17 cellular contexts compared by ENCODE assay signal in the genomic region with DNA sequence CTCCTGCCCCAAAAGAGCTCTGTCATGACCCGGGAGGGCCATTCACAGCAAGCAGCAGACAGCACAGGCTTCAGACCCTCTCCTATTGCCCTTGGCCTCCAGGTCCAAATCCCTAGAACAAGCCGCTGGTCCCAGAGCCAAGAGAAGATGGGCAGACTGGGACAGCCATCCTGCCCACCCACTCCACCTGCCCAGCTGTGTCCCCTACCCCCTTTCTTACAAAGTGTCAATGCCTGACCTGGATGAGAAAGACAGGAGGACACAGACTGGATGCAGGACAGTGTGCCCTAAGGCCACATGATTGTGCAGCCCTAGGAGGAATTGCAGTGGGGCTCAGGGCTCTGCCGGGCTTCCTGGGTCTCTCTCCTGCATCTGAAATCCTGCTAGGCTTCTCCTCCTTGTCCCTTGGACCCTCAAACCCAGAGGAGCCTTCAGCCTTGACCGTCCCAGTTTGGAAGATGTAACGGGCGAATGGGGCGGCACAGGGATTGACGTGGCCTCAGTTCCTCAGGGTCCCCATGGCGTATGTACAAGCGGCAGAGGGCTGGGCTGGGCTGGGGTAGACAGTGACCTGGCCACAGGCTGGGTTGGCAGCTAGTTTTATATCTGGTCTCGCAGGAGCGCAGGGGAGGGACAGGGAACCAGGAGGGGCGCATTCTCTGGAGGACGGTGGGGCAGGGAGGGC. TPM values are rescaled to one million over a fixed set of nuclear protein-coding genes. Genes with fewer than 3 reads are reported as not detected.
DNase-seq lines count a peak whose midpoint lies in the region; ATAC-seq and TF ChIP-seq lines count a peak whose summit lies in the region.
"Had no signal": no experiment of that assay in that cellular context is flagged by ENCODE, and none has a peak within 500 bp of the region (broad histone marks: within the 10 kb centered on the region; RNA-seq: fewer than 3 reads in every experiment).

No MANE protein-coding gene starts in this region.

- H3K27ac ChIP-seq in osteoblast (ENCODE audit: low read depth, low read length) (no peak overlapping the region), vagina (peak overlapping the region; percentile 85)

- H3K4me2 ChIP-seq in osteoblast (ENCODE audit: insufficient read depth, low read length) = no peak overlapping the region

- H3K4me1 ChIP-seq in osteoblast (ENCODE audit: insufficient read depth, low read length) (peaks cover 24% of the 10 kb centered on the region), vagina (peaks cover 37% of the 10 kb centered on the region)

- H3K9me3 ChIP-seq in osteoblast (ENCODE audit: low read depth, low read length) = no peaks in the 10 kb centered on the region
- H3K9me3 ChIP-seq in vagina = no peaks in the 10 kb centered on the region

- no peaks in the 10 kb centered on the region for H4K20me1 ChIP-seq in osteoblast (ENCODE audit: insufficient read depth, low read length)

- H3K4me3 ChIP-seq in osteoblast (ENCODE audit: insufficient read depth, low read length) (no peak overlapping the region), vagina (no peak overlapping the region)
- H3K4me3 ChIP-seq: skin epidermis had no signal

- no peaks in the 10 kb centered on the region for H3K9me3 Mint-ChIP-seq in activated CD8-positive, alpha-beta memory T cell treated with anti-CD3 and anti-CD28 coated beads, Interleukin-2, amount 10 ng/mL, durations not matched to agents 7 days and 5 days (ENCODE audit: low read depth)
- H3K9me3 Mint-ChIP-seq in glutamatergic neuron (ENCODE audit: unreplicated experiment) = peaks cover 3% of the 10 kb centered on the region
- no peaks in the 10 kb centered on the region for H3K9me3 Mint-ChIP-seq in activated T-helper 1 cell treated with anti-CD3 and anti-CD28 coated beads, Interleukin-12 subunit alpha, Interleukin-12 subunit beta, Interleukin-2, Interleukin-4 antibody, amounts not matched to agents 30 ng/mL and 10 ng/mL and 1 ng/mL, durations not matched to agents 14 hours and 24 hours and 36 hours
- H3K9me3 Mint-ChIP-seq: activated T-helper 17 cell treated with anti-CD3 and anti-CD28 coated beads, Interleukin-2, amount 50 U/mL, for 72 hours; CD4-positive, alpha-beta T cell; stimulated activated naive B cell treated with anti-CD40 and anti-IgM and Interleukin-4, amounts not matched to agents 10 μg/mL and 1 μg/mL and 100 μg/mL, for 72 hours had no signal

- peak overlapping the region; percentile 6 for H2AFZ ChIP-seq in osteoblast (ENCODE audit: low read length)

- no peak overlapping the region for H3K27ac Mint-ChIP-seq in activated CD8-positive, alpha-beta memory T cell treated with anti-CD3 and anti-CD28 coated beads, Interleukin-2, amount 10 ng/mL, durations not matched to agents 7 days and 5 days
- peak overlapping the region; percentile 62 for H3K27ac Mint-ChIP-seq in glutamatergic neuron (ENCODE audit: unreplicated experiment)
- H3K27ac Mint-ChIP-seq in activated T-helper 1 cell treated with anti-CD3 and anti-CD28 coated beads, Interleukin-12 subunit alpha, Interleukin-12 subunit beta, Interleukin-2, Interleukin-4 antibody, amounts not matched to agents 30 ng/mL and 10 ng/mL and 1 ng/mL, durations not matched to agents 14 hours and 24 hours and 36 hours = no peak overlapping the region
- H3K27ac Mint-ChIP-seq: activated T-helper 17 cell treated with anti-CD3 and anti-CD28 coated beads, Interleukin-2, amount 50 U/mL, for 72 hours; CD4-positive, alpha-beta T cell; stimulated activated naive B cell treated with anti-CD40 and anti-IgM and Interleukin-4, amounts not matched to agents 10 μg/mL and 1 μg/mL and 100 μg/mL, for 72 hours had no signal

- H3K4me3 Mint-ChIP-seq in activated CD8-positive, alpha-beta memory T cell treated with anti-CD3 and anti-CD28 coated beads, Interleukin-2, amount 10 ng/mL, durations not matched to agents 7 days and 5 days = no peak overlapping the region
- H3K4me3 Mint-ChIP-seq in glutamatergic neuron (ENCODE audit: unreplicated experiment) = peak overlapping the region; percentile 46
- H3K4me3 Mint-ChIP-seq in activated T-helper 1 cell treated with anti-CD3 and anti-CD28 coated beads, Interleukin-12 subunit alpha, Interleukin-12 subunit beta, Interleukin-2, Interleukin-4 antibody, amounts not matched to agents 30 ng/mL and 10 ng/mL and 1 ng/mL, durations not matched to agents 14 hours and 24 hours and 36 hours = no peak overlapping the region
- H3K4me3 Mint-ChIP-seq: activated T-helper 17 cell treated with anti-CD3 and anti-CD28 coated beads, Interleukin-2, amount 50 U/mL, for 72 hours; CD4-positive, alpha-beta T cell; stimulated activated naive B cell treated with anti-CD40 and anti-IgM and Interleukin-4, amounts not matched to agents 10 μg/mL and 1 μg/mL and 100 μg/mL, for 72 hours had no signal

- H3K36me3 Mint-ChIP-seq in activated CD8-positive, alpha-beta memory T cell treated with anti-CD3 and anti-CD28 coated beads, Interleukin-2, amount 10 ng/mL, durations not matched to agents 7 days and 5 days = no peaks in the 10 kb centered on the region
- H3K36me3 Mint-ChIP-seq in glutamatergic neuron (ENCODE audit: unreplicated experiment) = no peaks in the 10 kb centered on the region
- H3K36me3 Mint-ChIP-seq in activated T-helper 1 cell treated with anti-CD3 and anti-CD28 coated beads, Interleukin-12 subunit alpha, Interleukin-12 subunit beta, Interleukin-2, Interleukin-4 antibody, amounts not matched to agents 30 ng/mL and 10 ng/mL and 1 ng/mL, durations not matched to agents 14 hours and 24 hours and 36 hours (ENCODE audit: low read depth) = no peaks in the 10 kb centered on the region
- H3K36me3 Mint-ChIP-seq: stimulated activated naive B cell treated with anti-CD40 and anti-IgM and Interleukin-4, amounts not matched to agents 10 μg/mL and 1 μg/mL and 100 μg/mL, for 72 hours had no signal

- TF ChIP-seq CTCF in glutamatergic neuron (IDR thresholded peaks at IDR 0.05; ENCODE audit: partially characterized antibody, unreplicated experiment) = no peak
- TF ChIP-seq CTCF in osteoblast (IDR thresholded peaks at IDR 0.05; ENCODE audit: extremely low read depth, low read depth, low read length) = no peak
- no peak for TF ChIP-seq CTCF in vagina (IDR thresholded peaks at IDR 0.05)

- ATAC-seq in activated CD8-positive, alpha-beta memory T cell treated with anti-CD3 and anti-CD28 coated beads, Interleukin-2, amount 10 ng/mL, durations not matched to agents 7 days and 5 days = no peak
- ATAC-seq: activated T-helper 17 cell treated with anti-CD3 and anti-CD28 coated beads, Interleukin-2, amount 50 U/mL, for 72 hours; stimulated activated naive B cell treated with anti-CD40 and anti-IgM and Interleukin-4, amounts not matched to agents 10 μg/mL and 1 μg/mL and 100 μg/mL, for 72 hours had no signal

- no peaks in the 10 kb centered on the region for H3K79me2 ChIP-seq in osteoblast (ENCODE audit: insufficient read depth, low read length)

- TF ChIP-seq POLR2A in vagina (IDR thresholded peaks at IDR 0.05) = no peak

- intact Hi-C loops in vagina (cut with DNase I) = loop anchor here (5.0 to 10.0 kb wide), 2 partner anchors 82 to 205 kb away; partner anchors contain the start of gene AQP2
- intact Hi-C loops in activated T-helper 1 cell treated with anti-CD3 and anti-CD28 coated beads, Interleukin-12 subunit alpha, Interleukin-12 subunit beta, Interleukin-2, Interleukin-4 antibody, amounts not matched to agents 30 ng/mL and 10 ng/mL and 1 ng/mL, durations not matched to agents 14 hours and 24 hours and 36 hours (cut with micrococcal nuclease) = no loop called here

- peaks cover 4% of the 10 kb centered on the region for H3K27me3 Mint-ChIP-seq in activated CD8-positive, alpha-beta memory T cell treated with anti-CD3 and anti-CD28 coated beads, Interleukin-2, amount 10 ng/mL, durations not matched to agents 7 days and 5 days
- H3K27me3 Mint-ChIP-seq in glutamatergic neuron (ENCODE audit: unreplicated experiment) = peaks cover 10% of the 10 kb centered on the region
- H3K27me3 Mint-ChIP-seq in activated T-helper 1 cell treated with anti-CD3 and anti-CD28 coated beads, Interleukin-12 subunit alpha, Interleukin-12 subunit beta, Interleukin-2, Interleukin-4 antibody, amounts not matched to agents 30 ng/mL and 10 ng/mL and 1 ng/mL, durations not matched to agents 14 hours and 24 hours and 36 hours (ENCODE audit: insufficient read depth) = peaks cover 6% of the 10 kb centered on the region
- H3K27me3 Mint-ChIP-seq: activated T-helper 17 cell treated with anti-CD3 and anti-CD28 coated beads, Interleukin-2, amount 50 U/mL, for 72 hours; CD4-positive, alpha-beta T cell had no signal

- H3K27me3 ChIP-seq in osteoblast (ENCODE audit: insufficient read depth, low read length) (peaks cover 10% of the 10 kb centered on the region), vagina (no peaks in the 10 kb centered on the region)

- peak; percentile 14 for DNase-seq in activated CD8-positive, alpha-beta memory T cell treated with anti-CD3 and anti-CD28 coated beads, Interleukin-2, amount 10 ng/mL, durations not matched to agents 7 days and 5 days
- no peak for DNase-seq in activated CD8-positive, alpha-beta memory T cell treated with anti-CD3 and anti-CD28 coated beads, Interleukin-2, amount 50 U/mL, for 4 hours
- no peak for DNase-seq in glutamatergic neuron
- DNase-seq in osteoblast (ENCODE audit: insufficient read length, low spot score, missing footprints) = no peak
- DNase-seq in vagina (ENCODE audit: extremely low spot score in 2 of 2) = peak; percentile 88 to 93
- DNase-seq in activated T-helper 1 cell treated with anti-CD3 and anti-CD28 coated beads, Interleukin-12 subunit alpha, Interleukin-12 subunit beta, Interleukin-2, Interleukin-4 antibody, amounts not matched to agents 30 ng/mL and 10 ng/mL and 1 ng/mL, durations not matched to agents 14 hours and 24 hours and 36 hours (ENCODE audit: low spot score) = no peak
- DNase-seq in GF-D8 (lab: John Stamatoyannopoulos, UW) = no peak
- DNase-seq in CD1c-positive myeloid dendritic cell (ENCODE audit: extremely low spot score) = no peak
- DNase-seq: 8988T; activated CD4-positive, alpha-beta T cell treated with anti-CD3 and anti-CD28 coated beads, Interleukin-2, amount 50 U/mL, for 48 hours; CD4-positive, alpha-beta T cell; NCI-H1048; stimulated activated naive B cell treated with anti-CD40 and anti-IgM and Interleukin-4, amounts not matched to agents 10 μg/mL and 1 μg/mL and 100 μg/mL, for 72 hours had no signal

- H3K4me1 Mint-ChIP-seq in activated CD8-positive, alpha-beta memory T cell treated with anti-CD3 and anti-CD28 coated beads, Interleukin-2, amount 10 ng/mL, durations not matched to agents 7 days and 5 days = no peaks in the 10 kb centered on the region
- H3K4me1 Mint-ChIP-seq in glutamatergic neuron (ENCODE audit: low read depth, unreplicated experiment) = peaks cover 26% of the 10 kb centered on the region
- no peaks in the 10 kb centered on the region for H3K4me1 Mint-ChIP-seq in activated T-helper 1 cell treated with anti-CD3 and anti-CD28 coated beads, Interleukin-12 subunit alpha, Interleukin-12 subunit beta, Interleukin-2, Interleukin-4 antibody, amounts not matched to agents 30 ng/mL and 10 ng/mL and 1 ng/mL, durations not matched to agents 14 hours and 24 hours and 36 hours (ENCODE audit: low read depth)
- H3K4me1 Mint-ChIP-seq: activated T-helper 17 cell treated with anti-CD3 and anti-CD28 coated beads, Interleukin-2, amount 50 U/mL, for 72 hours; stimulated activated naive B cell treated with anti-CD40 and anti-IgM and Interleukin-4, amounts not matched to agents 10 μg/mL and 1 μg/mL and 100 μg/mL, for 72 hours had no signal

- H3K36me3 ChIP-seq in osteoblast (ENCODE audit: insufficient read depth, low read length) = no peaks in the 10 kb centered on the region
- H3K36me3 ChIP-seq in vagina = no peaks in the 10 kb centered on the region

- CTCF ChIA-PET in activated CD8-positive, alpha-beta memory T cell treated with anti-CD3 and anti-CD28 coated beads, Interleukin-2, amount 10 ng/mL, durations not matched to agents 7 days and 5 days (lab: Charles Lee) = interaction anchor here (0.9 to 3.9 kb wide), 4 partner anchors 18 to 97 kb away, joined by 3 to 13 read pairs (median 5); no protein-coding TSS in a partner anchor

RNA-seq across cellular contexts. Expression of gene BCDIN3D, which starts 27.1 kb away (rescaled TPM):
- total RNA-seq in activated CD8-positive, alpha-beta memory T cell treated with anti-CD3 and anti-CD28 coated beads, Interleukin-2, amount 10 ng/mL, durations not matched to agents 7 days and 5 days = 1 to 10 TPM; 8.2 to 8.3 TPM
- total RNA-seq in glutamatergic neuron (ENCODE audit: unreplicated experiment) = 5.9 TPM
- 4.7 and 5.4 TPM in 2 replicates for total RNA-seq in osteoblast
- 2.7 TPM for total RNA-seq in vagina
- total RNA-seq in activated T-helper 1 cell treated with anti-CD3 and anti-CD28 coated beads, Interleukin-12 subunit alpha, Interleukin-12 subunit beta, Interleukin-2, Interleukin-4 antibody, amounts not matched to agents 30 ng/mL and 10 ng/mL and 1 ng/mL, durations not matched to agents 14 hours and 24 hours and 36 hours = 3.6 and 4.0 TPM in 2 replicates

RNA-seq across cellular contexts. Expression of gene FAIM2, which starts 33.7 kb away (rescaled TPM):
- total RNA-seq in activated CD8-positive, alpha-beta memory T cell treated with anti-CD3 and anti-CD28 coated beads, Interleukin-2, amount 10 ng/mL, durations not matched to agents 7 days and 5 days = under 1 TPM; 0.05 to 0.06 TPM
- total RNA-seq in glutamatergic neuron (ENCODE audit: unreplicated experiment) (3.5 TPM), osteoblast (0.88 and 1.4 TPM in 2 replicates), vagina (19.4 TPM)
- 0.49 and 0.64 TPM in 2 replicates for total RNA-seq in activated T-helper 1 cell treated with anti-CD3 and anti-CD28 coated beads, Interleukin-12 subunit alpha, Interleukin-12 subunit beta, Interleukin-2, Interleukin-4 antibody, amounts not matched to agents 30 ng/mL and 10 ng/mL and 1 ng/mL, durations not matched to agents 14 hours and 24 hours and 36 hours
- total RNA-seq: CD4-positive, alpha-beta T cell; dermis microvascular lymphatic vessel endothelial cell; SK-MEL-5 had no signal

RNA-seq across cellular contexts. Expression of gene NCKAP5L, which starts 41.7 kb away (rescaled TPM):
- 1 to 10 TPM; 1.1 to 1.4 TPM for total RNA-seq in activated CD8-positive, alpha-beta memory T cell treated with anti-CD3 and anti-CD28 coated beads, Interleukin-2, amount 10 ng/mL, durations not matched to agents 7 days and 5 days
- total RNA-seq in glutamatergic neuron (ENCODE audit: unreplicated experiment) (64.3 TPM), osteoblast (34.8 and 40.5 TPM in 2 replicates), vagina (15.7 TPM)
- total RNA-seq in activated T-helper 1 cell treated with anti-CD3 and anti-CD28 coated beads, Interleukin-12 subunit alpha, Interleukin-12 subunit beta, Interleukin-2, Interleukin-4 antibody, amounts not matched to agents 30 ng/mL and 10 ng/mL and 1 ng/mL, durations not matched to agents 14 hours and 24 hours and 36 hours = 3.8 TPM in 2 replicates

Comparison
In these comparisons a context has a peak if more than half of its experiments do, and no peak if none do; other contexts are left out.
1. DNase-seq: peak in activated CD8-positive, alpha-beta memory T cell treated with anti-CD3 and anti-CD28 coated beads, Interleukin-2, amount 10 ng/mL, durations not matched to agents 7 days and 5 days (single experiment) and vagina (2 of 2); none in activated CD8-positive, alpha-beta memory T cell treated with anti-CD3 and anti-CD28 coated beads, Interleukin-2, amount 50 U/mL, for 4 hours (single experiment), glutamatergic neuron (single experiment), osteoblast (single experiment), activated T-helper 1 cell treated with anti-CD3 and anti-CD28 coated beads, Interleukin-12 subunit alpha, Interleukin-12 subunit beta, Interleukin-2, Interleukin-4 antibody, amounts not matched to agents 30 ng/mL and 10 ng/mL and 1 ng/mL, durations not matched to agents 14 hours and 24 hours and 36 hours (single experiment), GF-D8 (single experiment) and CD1c-positive myeloid dendritic cell (single experiment).